In genomic region chr3:123329636-123330340, GRCh38 we compare ENCODE assay signal across 16 cellular contexts.
DNase-seq lines count a peak whose midpoint lies in the region; ATAC-seq and TF ChIP-seq lines count a peak whose summit lies in the region.
"Had no signal": no experiment of that assay in that cellular context is flagged by ENCODE, and none has a peak within 500 bp of the region (broad histone marks: within the 10 kb centered on the region; RNA-seq: fewer than 3 reads in every experiment).

No MANE protein-coding gene starts in this region.

- H3K4me3 ChIP-seq in RWPE2 (ENCODE audit: severe bottlenecking) (no peak overlapping the region), thoracic aorta (no peak overlapping the region), upper lobe of right lung (no peak overlapping the region)
- H3K4me3 ChIP-seq: Peyer's patch had no signal

- TF ChIP-seq CTCF in RWPE2 (IDR thresholded peaks at IDR 0.05; ENCODE audit: poor library complexity, severe bottlenecking) (no peak), neural crest cell (conservative IDR thresholded peaks at IDR 0.05) (no peak), thoracic aorta (IDR thresholded peaks at IDR 0.05) (no peak), upper lobe of right lung (IDR thresholded peaks at IDR 0.05) (no peak)

- peak; percentile 15 for DNase-seq in RWPE2 (ENCODE audit: low spot score)
- peak; percentile 49 for DNase-seq in globus pallidus (ENCODE audit: low spot score)
- DNase-seq in neural crest cell (ENCODE audit: low read depth, low spot score): no peak
- DNase-seq in thoracic aorta (ENCODE audit: low spot score): no peak
- DNase-seq in ureter (ENCODE audit: low spot score): no peak
- no peak for DNase-seq in activated T-cell treated with anti-CD3 and anti-CD28 coated beads, Interleukin-2, amount 50 U/mL, for 72 hours
- no peak for DNase-seq in upper lobe of right lung
- no peak for DNase-seq in activated T-cell treated with anti-CD3 and anti-CD28 coated beads for 4 hours
- DNase-seq: activated CD4-positive, CD25-positive, alpha-beta regulatory T cell; glutamatergic neuron; islet precursor cell; naive B cell had no signal

- H3K4me1 ChIP-seq in RWPE2 (ENCODE audit: insufficient read depth, poor library complexity, severe bottlenecking) (no peaks in the 10 kb centered on the region), thoracic aorta (ENCODE audit: control insufficient read depth in 1 of 2, low read depth in 2 of 2) (peaks cover 17 to 80% of the 10 kb centered on the region in 2 donors), upper lobe of right lung (no peaks in the 10 kb centered on the region)

- H3K27me3 Mint-ChIP-seq in neural crest cell (ENCODE audit: low read depth): no peaks in the 10 kb centered on the region
- no peaks in the 10 kb centered on the region for H3K27me3 Mint-ChIP-seq in activated T-cell treated with anti-CD3 and anti-CD28 coated beads, Interleukin-2, amount 50 U/mL, for 72 hours (ENCODE audit: low read depth)
- H3K27me3 Mint-ChIP-seq: activated naive CD4-positive, alpha-beta T cell treated with anti-CD3 and anti-CD28 coated beads, Interleukin-2, amount 50 U/mL, for 24 hours had no signal

- H3K27ac ChIP-seq in RWPE2 (ENCODE audit: poor library complexity, severe bottlenecking) (no peak overlapping the region), thoracic aorta (peak overlapping the region; percentile 75 to 86), upper lobe of right lung (no peak overlapping the region)

- intact Hi-C loops in upper lobe of right lung (cut with DNase I): loop anchor here (5.0 to 10.0 kb wide), 2 partner anchors 158 to 225 kb away; no protein-coding TSS in a partner anchor

- no peaks in the 10 kb centered on the region for H3K9me3 Mint-ChIP-seq in neural crest cell
- no peaks in the 10 kb centered on the region for H3K9me3 Mint-ChIP-seq in activated T-cell treated with anti-CD3 and anti-CD28 coated beads, Interleukin-2, amount 50 U/mL, for 72 hours
- H3K9me3 Mint-ChIP-seq: activated naive CD4-positive, alpha-beta T cell treated with anti-CD3 and anti-CD28 coated beads, Interleukin-2, amount 50 U/mL, for 24 hours; naive B cell; stimulated activated effector memory CD8-positive, alpha-beta T cell treated with anti-CD3 and anti-CD28 coated beads, Interleukin-12 subunit alpha, Interleukin-12 subunit beta, amount 100 ng/mL, for 72 hours had no signal

- H3K27ac Mint-ChIP-seq in neural crest cell (ENCODE audit: unreplicated experiment): peak overlapping the region; percentile 29
- H3K27ac Mint-ChIP-seq in activated T-cell treated with anti-CD3 and anti-CD28 coated beads, Interleukin-2, amount 50 U/mL, for 72 hours: no peak overlapping the region
- H3K27ac Mint-ChIP-seq: activated naive CD4-positive, alpha-beta T cell treated with anti-CD3 and anti-CD28 coated beads, Interleukin-2, amount 50 U/mL, for 24 hours; B cell; naive B cell; stimulated activated effector memory CD8-positive, alpha-beta T cell treated with anti-CD3 and anti-CD28 coated beads, Interleukin-12 subunit alpha, Interleukin-12 subunit beta, amount 100 ng/mL, for 72 hours had no signal

- H3K9me3 ChIP-seq in RWPE2 (ENCODE audit: severe bottlenecking) (no peaks in the 10 kb centered on the region), thoracic aorta (no peaks in the 10 kb centered on the region), upper lobe of right lung (no peaks in the 10 kb centered on the region)
- H3K9me3 ChIP-seq: Peyer's patch had no signal

- no peak overlapping the region for H3K4me3 Mint-ChIP-seq in neural crest cell
- no peak overlapping the region for H3K4me3 Mint-ChIP-seq in activated T-cell treated with anti-CD3 and anti-CD28 coated beads, Interleukin-2, amount 50 U/mL, for 72 hours
- H3K4me3 Mint-ChIP-seq: activated naive CD4-positive, alpha-beta T cell treated with anti-CD3 and anti-CD28 coated beads, Interleukin-2, amount 50 U/mL, for 24 hours; B cell; stimulated activated effector memory CD8-positive, alpha-beta T cell treated with anti-CD3 and anti-CD28 coated beads, Interleukin-12 subunit alpha, Interleukin-12 subunit beta, amount 100 ng/mL, for 72 hours had no signal

- ATAC-seq in RWPE2 (ENCODE audit: low read depth): no peak
- ATAC-seq in thoracic aorta (ENCODE audit: insufficient number of reproducible peaks, low FRiP score, low read depth): no peak
- no peak for ATAC-seq in activated T-cell treated with anti-CD3 and anti-CD28 coated beads, Interleukin-2, amount 50 U/mL, for 72 hours (replicated peaks in 1 of 2)
- ATAC-seq in upper lobe of right lung: no peak

- no peaks in the 10 kb centered on the region for H3K27me3 ChIP-seq in RWPE2 (ENCODE audit: insufficient read depth, poor library complexity, severe bottlenecking)
- H3K27me3 ChIP-seq in thoracic aorta (replicated peaks; ENCODE audit: insufficient read depth): no peaks in the 10 kb centered on the region
- no peaks in the 10 kb centered on the region for H3K27me3 ChIP-seq in upper lobe of right lung
- H3K27me3 ChIP-seq: Peyer's patch had no signal

- H3K36me3 Mint-ChIP-seq in neural crest cell (ENCODE audit: low read depth): no peaks in the 10 kb centered on the region
- H3K36me3 Mint-ChIP-seq in activated T-cell treated with anti-CD3 and anti-CD28 coated beads, Interleukin-2, amount 50 U/mL, for 72 hours (ENCODE audit: insufficient read depth in 2 of 2): no peaks in the 10 kb centered on the region
- H3K36me3 Mint-ChIP-seq: activated naive CD4-positive, alpha-beta T cell treated with anti-CD3 and anti-CD28 coated beads, Interleukin-2, amount 50 U/mL, for 24 hours; naive B cell; stimulated activated effector memory CD8-positive, alpha-beta T cell treated with anti-CD3 and anti-CD28 coated beads, Interleukin-12 subunit alpha, Interleukin-12 subunit beta, amount 100 ng/mL, for 72 hours had no signal

- H3K4me1 Mint-ChIP-seq in neural crest cell: no peaks in the 10 kb centered on the region
- H3K4me1 Mint-ChIP-seq in activated T-cell treated with anti-CD3 and anti-CD28 coated beads, Interleukin-2, amount 50 U/mL, for 72 hours (ENCODE audit: low read depth): peaks cover 1% of the 10 kb centered on the region
- H3K4me1 Mint-ChIP-seq: B cell had no signal

- H3K36me3 ChIP-seq in RWPE2 (ENCODE audit: low read depth): no peaks in the 10 kb centered on the region
- H3K36me3 ChIP-seq in thoracic aorta: peaks cover 10% of the 10 kb centered on the region
- H3K36me3 ChIP-seq in upper lobe of right lung: no peaks in the 10 kb centered on the region
- H3K36me3 ChIP-seq: Peyer's patch had no signal

Comparison
In these comparisons a context has a peak if more than half of its experiments do, and no peak if none do; other contexts are left out.
1. DNase-seq: peak in RWPE2 (single experiment) and globus pallidus (single experiment); none in neural crest cell (single experiment), thoracic aorta (single experiment), ureter (single experiment), activated T-cell treated with anti-CD3 and anti-CD28 coated beads, Interleukin-2, amount 50 U/mL, for 72 hours (0 of 2), upper lobe of right lung (single experiment) and activated T-cell treated with anti-CD3 and anti-CD28 coated beads for 4 hours (single experiment).
2. H3K27ac ChIP-seq: peak in thoracic aorta (2 of 2); none in RWPE2 (single experiment) and upper lobe of right lung (single experiment).